ENCODE assay signal across 1 cellular context in the genomic region with DNA sequence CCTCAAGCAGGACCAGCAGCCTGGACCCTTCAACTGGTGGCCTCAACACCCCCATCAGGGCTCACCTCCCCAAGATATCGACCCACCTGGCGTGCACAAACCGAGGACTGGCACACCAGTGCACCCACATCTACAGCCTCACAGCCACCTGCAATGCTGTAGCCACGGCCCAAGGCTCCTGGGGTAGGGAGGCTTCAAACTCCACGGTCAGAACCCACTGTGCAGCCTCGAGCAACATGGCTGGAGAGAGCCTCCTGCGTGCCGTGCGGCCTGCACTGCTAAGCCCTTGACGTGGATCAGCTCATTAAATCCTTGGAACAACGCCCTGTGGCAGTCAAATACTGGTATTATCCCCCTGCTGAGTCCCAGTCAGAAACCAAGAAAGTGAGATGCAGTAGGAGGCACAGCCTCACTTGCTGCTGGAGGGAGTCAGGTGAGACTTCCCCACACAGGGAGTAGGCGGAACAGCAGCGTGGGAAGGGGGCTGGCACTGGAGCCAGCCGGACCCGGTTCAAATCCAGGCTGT.
TF ChIP-seq lines count a peak whose summit lies in the region.

No MANE protein-coding gene starts in this region.

TF ChIP-seq in WTC11, 78 proteins besides CTCF, POLR2A, EP300 and RAD21 (continued from another document):
- TF ChIP-seq ELF4 (CRISPR knock-in tag; IDR thresholded peaks at IDR 0.05; ENCODE audit: low read depth) (no peak), AFF4 (CRISPR knock-in tag; IDR thresholded peaks at IDR 0.05; ENCODE audit: borderline replicate concordance) (no peak), CBFB (CRISPR knock-in tag; IDR thresholded peaks at IDR 0.05; ENCODE audit: low read depth) (no peak)
